ENCODE assay signal across 24 cellular contexts in genomic region chr16:35492225-35492624, GRCh38.
A peak's percentile ranks its signal among the peaks of the same experiment; 100 is the strongest.
DNase-seq lines count a peak whose midpoint lies in the region; ATAC-seq lines count a peak whose summit lies in the region.
"Had no signal": no experiment of that assay in that cellular context is flagged by ENCODE, and none has a peak within 500 bp of the region (broad histone marks: within the 10 kb centered on the region; RNA-seq: fewer than 3 reads in every experiment).

No MANE protein-coding gene starts in this region.

- H3K9me3 ChIP-seq in endocrine pancreas (ENCODE audit: control insufficient read depth, low read length): no peaks in the 10 kb centered on the region
- H3K9me3 ChIP-seq: esophagus muscularis mucosa, uterus had no signal

- peak; percentile 79 for DNase-seq in DMS 273 (lab: John Stamatoyannopoulos, UW; ENCODE audit: unreplicated experiment)
- DNase-seq in DMS 273 treated with DMSO at 0.1 percent for 48 hours (lab: John Stamatoyannopoulos, UW): no peak
- DNase-seq in NCI-H1694 treated with DMSO at 0.1 percent for 48 hours (lab: John Stamatoyannopoulos, UW): peak; percentile 57
- DNase-seq in NCI-H774 (lab: John Stamatoyannopoulos, UW): peak; percentile 46
- DNase-seq in central memory CD4-positive, alpha-beta T cell: no peak
- DNase-seq in retina: no peak
- DNase-seq: activated CD4-positive, alpha-beta T cell treated with anti-CD3 and anti-CD28 coated beads, Interleukin-2, amount 10 ng/mL, durations not matched to agents 24 days and 14 days; CD8-positive, alpha-beta memory T cell; cerebellar nuclear complex; effector CD8-positive, alpha-beta T cell; HFFc6; IMR-90; left cardiac atrium; mesendoderm; natural killer cell; NCI-H226; right cardiac atrium; substantia nigra; T-cell; uterus had no signal

- H3K36me3 ChIP-seq in endocrine pancreas (ENCODE audit: control insufficient read depth, insufficient read depth, low read length): no peaks in the 10 kb centered on the region
- H3K36me3 ChIP-seq: esophagus muscularis mucosa, uterus had no signal

- no peaks in the 10 kb centered on the region for H3K4me1 ChIP-seq in endocrine pancreas (ENCODE audit: control insufficient read depth, insufficient read depth, low read length)
- H3K4me1 ChIP-seq: esophagus muscularis mucosa, uterus had no signal

- H3K4me3 ChIP-seq in endocrine pancreas (ENCODE audit: control insufficient read depth, insufficient read depth, low read length): peak overlapping the region; percentile 73
- H3K4me3 ChIP-seq: esophagus muscularis mucosa, uterus had no signal

- no peak for ATAC-seq in GM21737 (IDR thresholded peaks at IDR 0.05; ENCODE audit: unreplicated experiment)
- ATAC-seq: activated T-helper 17 cell treated with anti-CD3 and anti-CD28 coated beads, Interleukin-2, amount 50 U/mL, for 72 hours; left cardiac atrium; natural killer cell; T-cell had no signal

- H3K9ac ChIP-seq in endocrine pancreas (ENCODE audit: control insufficient read depth, insufficient read depth, low read length): no peak overlapping the region

- no peaks in the 10 kb centered on the region for H3K27me3 ChIP-seq in endocrine pancreas (ENCODE audit: control insufficient read depth, insufficient read depth, low read length)
- H3K27me3 ChIP-seq: uterus had no signal

Comparison
In these comparisons a context has a peak if more than half of its experiments do, and no peak if none do; other contexts are left out.
1. DNase-seq: peak in DMS 273 (single experiment), NCI-H1694 treated with DMSO at 0.1 percent for 48 hours (single experiment) and NCI-H774 (single experiment); none in DMS 273 treated with DMSO at 0.1 percent for 48 hours (single experiment), central memory CD4-positive, alpha-beta T cell (single experiment) and retina (single experiment).